11 cellular contexts compared by ENCODE assay signal in the genomic region with DNA sequence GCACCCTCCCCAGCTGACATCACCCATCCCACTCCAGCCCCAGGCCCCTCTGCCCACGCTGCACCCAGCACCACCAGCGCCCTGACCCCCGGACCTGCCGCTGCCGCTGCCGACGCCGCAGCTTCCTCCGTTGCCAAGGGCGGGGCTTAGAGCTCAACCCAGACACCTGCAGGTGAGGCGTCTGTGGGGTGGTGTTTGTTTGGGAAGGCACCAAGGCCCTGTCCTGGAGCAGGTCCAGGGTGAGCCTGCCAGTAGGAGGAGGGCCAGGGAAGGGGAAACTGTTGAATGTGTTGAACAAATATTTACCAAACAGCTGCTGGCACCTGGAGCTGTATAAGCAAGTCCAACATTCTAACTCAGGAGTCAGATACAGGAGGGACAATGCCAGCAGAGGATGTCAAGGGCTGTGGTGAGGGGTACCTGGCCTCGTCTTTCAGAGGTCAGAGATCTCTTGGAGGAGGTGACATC. TPM values are rescaled to one million over a fixed set of nuclear protein-coding genes. Genes with fewer than 3 reads are reported as not detected.
DNase-seq lines count a peak whose midpoint lies in the region; TF ChIP-seq lines count a peak whose summit lies in the region.
"Had no signal": no experiment of that assay in that cellular context is flagged by ENCODE, and none has a peak within 500 bp of the region (broad histone marks: within the 10 kb centered on the region; RNA-seq: fewer than 3 reads in every experiment).

No MANE protein-coding gene starts in this region.

- peaks cover 8% of the 10 kb centered on the region for H3K79me2 ChIP-seq in neural progenitor cell (ENCODE audit: low read depth)

- peaks cover 15% of the 10 kb centered on the region for H3K27me3 Mint-ChIP-seq in neural progenitor cell (ENCODE audit: insufficient read depth, low read depth)
- H3K27me3 Mint-ChIP-seq: activated naive CD8-positive, alpha-beta T cell had no signal

- DNase-seq in DMS153 treated with DMSO at 0.1 percent for 48 hours (lab: John Stamatoyannopoulos, UW; ENCODE audit: unreplicated experiment) (peak; percentile 96), NCI-H2081 treated with DMSO at 0.1 percent for 48 hours (lab: John Stamatoyannopoulos, UW) (peak; percentile 66), breast epithelium (ENCODE audit: low spot score in 2 of 2) (peak; percentile 87 to 92), neural progenitor cell (ENCODE audit: low spot score) (no peak), kidney glomerular epithelial cell (lab: John Stamatoyannopoulos, UW) (no peak), dedifferentiated amniotic fluid mesenchymal stem cell (ENCODE audit: extremely low spot score) (no peak), DMS 273 (lab: John Stamatoyannopoulos, UW; ENCODE audit: unreplicated experiment) (no peak), cerebellar cortex (ENCODE audit: low spot score) (no peak)
- DNase-seq: GDM1, NCI-H1436 treated with DMSO at 0.1 percent for 48 hours had no signal

- no peaks in the 10 kb centered on the region for H3K36me3 Mint-ChIP-seq in neural progenitor cell
- H3K36me3 Mint-ChIP-seq: activated naive CD8-positive, alpha-beta T cell had no signal

- H3K4me2 ChIP-seq in neural progenitor cell, result no peak overlapping the region

- intact Hi-C loops in breast epithelium (cut with DNase I; ENCODE audit: low total_unique reads), result no loop called here

- no peak overlapping the region for H3K9ac ChIP-seq in neural progenitor cell

- H3K4me1 Mint-ChIP-seq in neural progenitor cell, result peaks cover 19% of the 10 kb centered on the region

- H2AFZ ChIP-seq in neural progenitor cell (replicated peaks), result no peak overlapping the region

- peak overlapping the region in 2 of 3 donors; percentile 3 to 26 for H3K4me3 ChIP-seq in breast epithelium
- H3K4me3 ChIP-seq in neural progenitor cell, result no peak overlapping the region

- H3K36me3 ChIP-seq in breast epithelium (no peaks in the 10 kb centered on the region), neural progenitor cell (no peaks in the 10 kb centered on the region)

- H3K9me3 ChIP-seq in breast epithelium (no peaks in the 10 kb centered on the region), neural progenitor cell (ENCODE audit: low read depth) (no peaks in the 10 kb centered on the region)

- no peaks in the 10 kb centered on the region for H3K9me3 Mint-ChIP-seq in neural progenitor cell

- no peaks in the 10 kb centered on the region for H3K27me3 ChIP-seq in breast epithelium
- H3K27me3 ChIP-seq in neural progenitor cell, result peaks cover 29% of the 10 kb centered on the region

- peak overlapping the region; percentile 69 for H3K4me3 Mint-ChIP-seq in neural progenitor cell
- H3K4me3 Mint-ChIP-seq: activated naive CD8-positive, alpha-beta T cell had no signal

- TF ChIP-seq CTCF in breast epithelium (IDR thresholded peaks at IDR 0.05) (no peak), neural progenitor cell (IDR thresholded peaks at IDR 0.05) (no peak)

- peak overlapping the region; percentile 61 to 100 for H3K27ac ChIP-seq in breast epithelium
- no peak overlapping the region for H3K27ac ChIP-seq in neural progenitor cell

- peaks cover 36% of the 10 kb centered on the region for H3F3A ChIP-seq in neural progenitor cell (ENCODE audit: low read depth)

- peaks cover 8% of the 10 kb centered on the region for H4K20me1 ChIP-seq in neural progenitor cell (ENCODE audit: low read depth)

- H3K4me1 ChIP-seq in breast epithelium (peaks cover 12 to 16% of the 10 kb centered on the region in 2 donors), neural progenitor cell (peaks cover 9% of the 10 kb centered on the region)

- H3K27ac Mint-ChIP-seq in neural progenitor cell, result no peak overlapping the region

- TF ChIP-seq POLR2A in breast epithelium (IDR thresholded peaks at IDR 0.05), result no peak

RNA-seq across cellular contexts. Expression of gene VEGFB, which starts 3.1 kb away (rescaled TPM):
- total RNA-seq in breast epithelium (100 to 1,000 TPM in 1 of 3 donors, 10 to 100 TPM in 2; 45.1 to 223 (median 53.4) TPM), neural progenitor cell (ENCODE audit: low replicate concordance) (2.3 and 6.8 TPM in 2 replicates)

RNA-seq across cellular contexts. Expression of gene FKBP2, which starts 3.4 kb away (rescaled TPM):
- total RNA-seq in breast epithelium (10 to 100 TPM; 51.4 to 77.3 (median 54.6) TPM), neural progenitor cell (ENCODE audit: low replicate concordance) (5.3 and 25.1 TPM in 2 replicates)

RNA-seq across cellular contexts. Expression of gene DNAJC4, which starts 7.2 kb away (rescaled TPM):
- total RNA-seq in breast epithelium, result 10 to 100 TPM; 23.6 to 33.5 (median 32.6) TPM
- total RNA-seq in neural progenitor cell (ENCODE audit: low replicate concordance), result 3.9 and 18.1 TPM in 2 replicates

RNA-seq across cellular contexts. Expression of gene PPP1R14B, which starts 9.2 kb away (rescaled TPM):
- total RNA-seq in breast epithelium (100 to 1,000 TPM in 1 of 3 donors, 10 to 100 TPM in 2; 63.0 to 101 (median 64.7) TPM), neural progenitor cell (ENCODE audit: low replicate concordance) (107 and 167 TPM in 2 replicates)

RNA-seq across cellular contexts. Expression of gene NUDT22, which starts 11.4 kb away (rescaled TPM):
- total RNA-seq in breast epithelium (10 to 100 TPM; 34.2 to 58.0 (median 36.7) TPM), neural progenitor cell (ENCODE audit: low replicate concordance) (23.5 and 28.8 TPM in 2 replicates)

Comparison
In these comparisons a context has a peak if more than half of its experiments do, and no peak if none do; other contexts are left out.
1. DNase-seq: peak in DMS153 treated with DMSO at 0.1 percent for 48 hours (single experiment), NCI-H2081 treated with DMSO at 0.1 percent for 48 hours (single experiment) and breast epithelium (2 of 2); none in neural progenitor cell (single experiment), kidney glomerular epithelial cell (single experiment), dedifferentiated amniotic fluid mesenchymal stem cell (single experiment), DMS 273 (single experiment) and cerebellar cortex (single experiment).